Comparison of ENCODE assay signal across 11 cellular contexts in genomic region chr2:199988176-199988575, GRCh38. TPM values are rescaled to one million over a fixed set of nuclear protein-coding genes. Genes with fewer than 3 reads are reported as not detected.
DNase-seq lines count a peak whose midpoint lies in the region; ATAC-seq and TF ChIP-seq lines count a peak whose summit lies in the region.
"Had no signal": no experiment of that assay in that cellular context is flagged by ENCODE, and none has a peak within 500 bp of the region (broad histone marks: within the 10 kb centered on the region; RNA-seq: fewer than 3 reads in every experiment).

No MANE protein-coding gene starts in this region.

- H3K36me3 ChIP-seq in fibroblast of lung (ENCODE audit: control insufficient read depth, insufficient read depth, low read length) (no peaks in the 10 kb centered on the region), osteoblast (ENCODE audit: insufficient read depth, low read length) (no peaks in the 10 kb centered on the region), sigmoid colon (no peaks in the 10 kb centered on the region)
- H3K36me3 ChIP-seq: tibial nerve had no signal

- no peak for TF ChIP-seq POLR2A in sigmoid colon (IDR thresholded peaks at IDR 0.05)

- H3K4me3 ChIP-seq in fibroblast of lung (replicated peaks in 1 of 4; ENCODE audit: control extremely low read depth in 1 of 4, insufficient read depth in 1 of 4, low read depth in 3 of 4, low read length in 4 of 4), result no peak overlapping the region
- H3K4me3 ChIP-seq in osteoblast (ENCODE audit: insufficient read depth, low read length), result peak overlapping the region; percentile 26
- H3K4me3 ChIP-seq in sigmoid colon, result no peak overlapping the region
- H3K4me3 ChIP-seq: tibial nerve had no signal

- intact Hi-C loops in sigmoid colon (cut with DNase I), result loop anchor here (10.0 kb wide), 1 partner anchor 717 kb away; no protein-coding TSS in a partner anchor

- no peak for TF ChIP-seq EP300 in sigmoid colon (IDR thresholded peaks at IDR 0.05)

- H3K79me2 ChIP-seq in fibroblast of lung (ENCODE audit: control insufficient read depth, insufficient read depth, low read length) (no peaks in the 10 kb centered on the region), osteoblast (ENCODE audit: insufficient read depth, low read length) (no peaks in the 10 kb centered on the region)

- H3K27ac ChIP-seq in fibroblast of lung (ENCODE audit: insufficient read depth, low read length) (no peak overlapping the region), osteoblast (ENCODE audit: low read depth, low read length) (no peak overlapping the region), sigmoid colon (no peak overlapping the region)
- H3K27ac ChIP-seq: tibial nerve had no signal

- DNase-seq in KBM-7, result peak; percentile 60
- peak; percentile 45 for DNase-seq in SK-N-DZ (ENCODE audit: low spot score)
- DNase-seq in fibroblast of lung (ENCODE audit: low read depth in 2 of 2), result peak; percentile 20 to 43
- no peak for DNase-seq in osteoblast (ENCODE audit: insufficient read length, low spot score, missing footprints)
- no peak for DNase-seq in sigmoid colon
- DNase-seq in NCI-H1436 treated with DMSO at 0.1 percent for 48 hours (lab: John Stamatoyannopoulos, UW), result no peak
- DNase-seq: activated CD8-positive, alpha-beta T cell treated with anti-CD3 and anti-CD28 coated beads for 36 hours; head of caudate nucleus; NCI-H1417 had no signal

- H3K27me3 ChIP-seq in fibroblast of lung (ENCODE audit: control insufficient read depth, insufficient read depth, low read length) (no peaks in the 10 kb centered on the region), osteoblast (ENCODE audit: insufficient read depth, low read length) (no peaks in the 10 kb centered on the region), sigmoid colon (no peaks in the 10 kb centered on the region)
- H3K27me3 ChIP-seq: tibial nerve had no signal

- 43 to 79% methylated on average over 6 of the region's 6 CpGs for WGBS in sigmoid colon, 2 donors

- no peaks in the 10 kb centered on the region for H3K9me3 ChIP-seq in fibroblast of lung (ENCODE audit: control insufficient read depth, insufficient read depth, low read depth, low read length)
- H3K9me3 ChIP-seq in osteoblast (ENCODE audit: low read depth, low read length), result no peaks in the 10 kb centered on the region
- no peaks in the 10 kb centered on the region for H3K9me3 ChIP-seq in sigmoid colon
- H3K9me3 ChIP-seq: tibial nerve had no signal

- peak overlapping the region; percentile 30 for H2AFZ ChIP-seq in fibroblast of lung (ENCODE audit: low read length)
- H2AFZ ChIP-seq in osteoblast (ENCODE audit: low read length), result peak overlapping the region; percentile 79

- H3K4me2 ChIP-seq in fibroblast of lung (ENCODE audit: extremely low read depth, insufficient read depth, low read length) (peak overlapping the region; percentile 56), osteoblast (ENCODE audit: insufficient read depth, low read length) (peak overlapping the region; percentile 59)

- TF ChIP-seq CTCF in fibroblast of lung (conservative IDR thresholded peaks at IDR 0.05 in 1 of 2, IDR thresholded peaks at IDR 0.05 in 1 of 2; ENCODE audit: low read depth in 1 of 2, low read length in 2 of 2) (no peak), osteoblast (IDR thresholded peaks at IDR 0.05; ENCODE audit: extremely low read depth, low read depth, low read length) (no peak), sigmoid colon (IDR thresholded peaks at IDR 0.05) (no peak)

- in situ Hi-C loops in KBM-7 (cut with MboI; ENCODE audit: low pct_unique_long_range_greater_than_20kb, low sequenced_read_pairs), result loop anchor here (25.0 kb wide), 1 partner anchor 724 kb away; no protein-coding TSS in a partner anchor

- H4K20me1 ChIP-seq in fibroblast of lung (ENCODE audit: control insufficient read depth, extremely low read depth, insufficient read depth, low read length) (no peaks in the 10 kb centered on the region), osteoblast (ENCODE audit: insufficient read depth, low read length) (no peaks in the 10 kb centered on the region)

- ATAC-seq in HG02870 (IDR thresholded peaks at IDR 0.05; ENCODE audit: unreplicated experiment), result no peak
- ATAC-seq: activated CD8-positive, alpha-beta T cell treated with anti-CD3 and anti-CD28 coated beads for 36 hours had no signal

- H3K4me1 ChIP-seq in fibroblast of lung (ENCODE audit: control insufficient read depth, extremely low read depth, insufficient read depth, low read length) (no peaks in the 10 kb centered on the region), osteoblast (ENCODE audit: insufficient read depth, low read length) (peaks cover 10% of the 10 kb centered on the region), sigmoid colon (no peaks in the 10 kb centered on the region)

- no peak overlapping the region for H3K9ac ChIP-seq in fibroblast of lung (ENCODE audit: insufficient read depth, low read length)

RNA-seq across cellular contexts. Expression of gene MAIP1, which starts 32.8 kb away (rescaled TPM):
- 32.9 and 33.5 TPM in 2 replicates for polyA plus RNA-seq in SK-N-DZ (2014; cell fraction: cytosol; rRNA removed)
- 17.1 and 29.3 TPM in 2 replicates for polyA plus RNA-seq in SK-N-DZ (2014; cell fraction: nucleus; rRNA removed)
- total RNA-seq in fibroblast of lung (22.6 and 24.8 TPM in 2 replicates), osteoblast (26.8 and 33.3 TPM in 2 replicates), sigmoid colon (10 to 100 TPM; 13.3 to 20.3 (median 17.5) TPM)
- polyA plus RNA-seq in fibroblast of lung (14.5 and 17.2 TPM in 2 replicates), sigmoid colon (10 to 100 TPM; 20.4 to 54.1 (median 20.4) TPM)
- 14.6 and 19.2 TPM in 2 replicates for polyA plus RNA-seq in fibroblast of lung (2012)
- polyA minus RNA-seq in fibroblast of lung (ENCODE audit: low replicate concordance), result 2.3 and 6.0 TPM in 2 replicates

RNA-seq across cellular contexts. Expression of gene TYW5, which starts 32.9 kb away (rescaled TPM):
- polyA plus RNA-seq in SK-N-DZ (2014; cell fraction: cytosol; rRNA removed), result 6.7 and 7.7 TPM in 2 replicates
- polyA plus RNA-seq in SK-N-DZ (2014; cell fraction: nucleus; rRNA removed), result 13.2 and 15.6 TPM in 2 replicates
- 7.4 and 10.1 TPM in 2 replicates for total RNA-seq in fibroblast of lung
- 5.3 and 5.8 TPM in 2 replicates for polyA plus RNA-seq in fibroblast of lung
- polyA plus RNA-seq in fibroblast of lung (2012), result 4.1 and 4.3 TPM in 2 replicates
- polyA minus RNA-seq in fibroblast of lung (ENCODE audit: low replicate concordance), result 0.75 and 0.93 TPM in 2 replicates
- total RNA-seq in osteoblast, result 7.6 and 8.3 TPM in 2 replicates
- total RNA-seq in sigmoid colon, result 1 to 10 TPM; 6.1 to 8.0 (median 6.6) TPM
- 1 to 10 TPM; 2.4 to 4.6 (median 4.2) TPM for polyA plus RNA-seq in sigmoid colon

Comparison
In these comparisons a context has a peak if more than half of its experiments do, and no peak if none do; other contexts are left out.
1. DNase-seq: peak in KBM-7 (single experiment), SK-N-DZ (single experiment) and fibroblast of lung (2 of 2); none in osteoblast (single experiment), sigmoid colon (single experiment) and NCI-H1436 treated with DMSO at 0.1 percent for 48 hours (single experiment).